8 cellular contexts compared by ENCODE assay signal in the genomic region with DNA sequence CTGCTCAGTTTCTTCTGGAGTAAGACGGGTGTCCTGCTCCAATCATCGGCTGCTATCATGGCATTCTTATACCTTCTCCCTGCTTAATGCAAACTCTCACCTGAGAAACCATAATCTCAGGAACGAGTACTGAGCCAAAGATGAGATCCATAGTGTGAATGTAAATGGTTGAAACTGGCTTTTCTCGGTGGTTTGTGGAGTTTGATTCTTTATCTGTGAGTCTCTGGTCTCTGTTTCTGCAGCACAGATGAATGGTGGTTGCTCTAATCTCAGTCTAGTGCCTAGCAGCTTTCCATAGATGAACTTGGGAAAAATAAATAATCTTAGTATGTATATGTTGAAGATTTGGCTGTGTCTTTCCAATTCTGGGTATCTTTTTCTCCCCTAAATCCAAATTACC.
"Had no signal": no experiment of that assay in that cellular context is flagged by ENCODE, and none has a peak within 500 bp of the region (broad histone marks: within the 10 kb centered on the region; RNA-seq: fewer than 3 reads in every experiment).

No MANE protein-coding gene starts in this region.

- ATAC-seq: GM12878 had no signal

- FAIRE-seq: G401.6, GM12878, GM12891, GM12892, GM18507, GM19239 had no signal

- H3K4me3 ChIP-seq: GM12878 had no signal

- DNase-seq: GDM1, GF-D8 had no signal
